In genomic region chr3:2927252-2927651, GRCh38 we compare ENCODE assay signal across 28 cellular contexts.
"Had no signal": no experiment of that assay in that cellular context is flagged by ENCODE, and none has a peak within 500 bp of the region (broad histone marks: within the 10 kb centered on the region; RNA-seq: fewer than 3 reads in every experiment).

No MANE protein-coding gene starts in this region.

- H3K9me3 Mint-ChIP-seq: activated B cell treated with CpG ODN at 0.5 μM for 24 hours; activated T-cell treated with anti-CD3 and anti-CD28 coated beads, Interleukin-2, amount 50 U/mL, for 72 hours; central memory CD8-positive, alpha-beta T cell; natural killer cell treated with Interleukin-12 subunit alpha and Interleukin-12 subunit beta and Interleukin-15 and Interleukin-18, amount 100 ng/mL, for 72 hours; stimulated activated memory B cell treated with anti-CD40 and anti-IgM and Interleukin-4, amounts not matched to agents 10 μg/mL and 1 μg/mL and 100 μg/mL, for 72 hours; stimulated activated naive CD8-positive, alpha-beta T cell treated with anti-CD3 and anti-CD28 coated beads, Interleukin-15, amount 100 ng/mL, for 72 hours; type B pancreatic cell had no signal

- ATAC-seq: activated CD8-positive, alpha-beta memory T cell treated with anti-CD3 and anti-CD28 coated beads, Interleukin-2, amount 10 ng/mL, durations not matched to agents 7 days and 5 days; activated CD8-positive, alpha-beta T cell treated with anti-CD3 and anti-CD28 coated beads, Interleukin-2, amount 10 ng/mL, durations not matched to agents 7 days and 5 days; activated T-cell treated with anti-CD3 and anti-CD28 coated beads, Interleukin-2, amount 50 U/mL, for 72 hours; left lung; lower lobe of right lung; mucosa of descending colon; natural killer cell treated with Interleukin-12 subunit alpha and Interleukin-12 subunit beta and Interleukin-15 and Interleukin-18, amount 100 ng/mL, for 72 hours; stimulated activated memory B cell treated with anti-CD40 and anti-IgM and Interleukin-4, amounts not matched to agents 10 μg/mL and 1 μg/mL and 100 μg/mL, for 72 hours; stimulated activated naive CD8-positive, alpha-beta T cell treated with anti-CD3 and anti-CD28 coated beads, Interleukin-15, amount 100 ng/mL, for 72 hours had no signal

- DNase-seq: activated B cell treated with CpG ODN at 0.5 μM for 24 hours; activated CD8-positive, alpha-beta memory T cell treated with anti-CD3 and anti-CD28 coated beads, Interleukin-2, amount 10 ng/mL, durations not matched to agents 7 days and 5 days; activated CD8-positive, alpha-beta T cell treated with anti-CD3 and anti-CD28 coated beads, Interleukin-2, amount 10 ng/mL, durations not matched to agents 7 days and 5 days; activated naive CD4-positive, alpha-beta T cell; activated T-cell treated with anti-CD3 and anti-CD28 coated beads, Interleukin-2, amount 50 U/mL, for 72 hours; anterior cingulate cortex; dermis blood vessel endothelial cell; effector CD4-positive, alpha-beta T cell; foreskin melanocyte; left lung; lower lobe of right lung; mesenchymal stem cell; mucosa of descending colon; stimulated activated CD4-positive, alpha-beta T cell treated with anti-CD3 and anti-CD28 coated beads, Interleukin-1b, Interleukin-23, amount 100 ng/mL, for 48 hours; stimulated activated CD4-positive, alpha-beta T cell treated with anti-CD3 and anti-CD28 coated beads, Interleukin-4, amount 100 ng/mL, for 4 hours; stimulated activated CD8-positive, alpha-beta memory T cell treated with anti-CD3 and anti-CD28 coated beads, Interleukin-4, amount 100 ng/mL, for 48 hours; stimulated activated naive CD8-positive, alpha-beta T cell treated with anti-CD3 and anti-CD28 coated beads, Interleukin-15, amount 100 ng/mL, for 72 hours; substantia nigra; uterus had no signal

- H3K27me3 Mint-ChIP-seq: stimulated activated memory B cell treated with anti-CD40 and anti-IgM and Interleukin-4, amounts not matched to agents 10 μg/mL and 1 μg/mL and 100 μg/mL, for 72 hours; stimulated activated naive CD8-positive, alpha-beta T cell treated with anti-CD3 and anti-CD28 coated beads, Interleukin-15, amount 100 ng/mL, for 72 hours; type B pancreatic cell had no signal

- H3K36me3 ChIP-seq: esophagus muscularis mucosa, left lung, lower lobe of right lung, right atrium auricular region, uterus had no signal

- H3K27me3 ChIP-seq: esophagus muscularis mucosa, left lung, right atrium auricular region, uterus had no signal

- H3K9me3 ChIP-seq: esophagus muscularis mucosa, lower lobe of right lung, mucosa of descending colon, right atrium auricular region, uterus had no signal

- H3K4me3 Mint-ChIP-seq: activated B cell treated with CpG ODN at 0.5 μM for 24 hours; activated CD8-positive, alpha-beta memory T cell treated with anti-CD3 and anti-CD28 coated beads, Interleukin-2, amount 10 ng/mL, durations not matched to agents 7 days and 5 days; activated CD8-positive, alpha-beta T cell treated with anti-CD3 and anti-CD28 coated beads, Interleukin-2, amount 10 ng/mL, durations not matched to agents 7 days and 5 days; activated naive CD8-positive, alpha-beta T cell; activated T-cell treated with anti-CD3 and anti-CD28 coated beads, Interleukin-2, amount 50 U/mL, for 72 hours; central memory CD8-positive, alpha-beta T cell; natural killer cell treated with Interleukin-12 subunit alpha and Interleukin-12 subunit beta and Interleukin-15 and Interleukin-18, amount 100 ng/mL, for 72 hours; stimulated activated memory B cell treated with anti-CD40 and anti-IgM and Interleukin-4, amounts not matched to agents 10 μg/mL and 1 μg/mL and 100 μg/mL, for 72 hours; stimulated activated naive CD8-positive, alpha-beta T cell treated with anti-CD3 and anti-CD28 coated beads, Interleukin-15, amount 100 ng/mL, for 72 hours; type B pancreatic cell had no signal

- H3K4me1 ChIP-seq: esophagus muscularis mucosa, left lung, lower lobe of right lung, right atrium auricular region, uterus had no signal

- H3K27ac ChIP-seq: esophagus muscularis mucosa, left lung, lower lobe of right lung, right atrium auricular region, uterus had no signal

- FAIRE-seq: bronchial epithelial cell had no signal

- H3K4me1 Mint-ChIP-seq: activated CD8-positive, alpha-beta memory T cell treated with anti-CD3 and anti-CD28 coated beads, Interleukin-2, amount 10 ng/mL, durations not matched to agents 7 days and 5 days; central memory CD8-positive, alpha-beta T cell; stimulated activated memory B cell treated with anti-CD40 and anti-IgM and Interleukin-4, amounts not matched to agents 10 μg/mL and 1 μg/mL and 100 μg/mL, for 72 hours; stimulated activated naive CD8-positive, alpha-beta T cell treated with anti-CD3 and anti-CD28 coated beads, Interleukin-15, amount 100 ng/mL, for 72 hours had no signal

- H3K27ac Mint-ChIP-seq: activated B cell treated with CpG ODN at 0.5 μM for 24 hours; activated CD8-positive, alpha-beta memory T cell treated with anti-CD3 and anti-CD28 coated beads, Interleukin-2, amount 10 ng/mL, durations not matched to agents 7 days and 5 days; activated CD8-positive, alpha-beta T cell treated with anti-CD3 and anti-CD28 coated beads, Interleukin-2, amount 10 ng/mL, durations not matched to agents 7 days and 5 days; activated naive CD8-positive, alpha-beta T cell; activated T-cell treated with anti-CD3 and anti-CD28 coated beads, Interleukin-2, amount 50 U/mL, for 72 hours; natural killer cell treated with Interleukin-12 subunit alpha and Interleukin-12 subunit beta and Interleukin-15 and Interleukin-18, amount 100 ng/mL, for 72 hours; stimulated activated memory B cell treated with anti-CD40 and anti-IgM and Interleukin-4, amounts not matched to agents 10 μg/mL and 1 μg/mL and 100 μg/mL, for 72 hours; stimulated activated naive CD8-positive, alpha-beta T cell treated with anti-CD3 and anti-CD28 coated beads, Interleukin-15, amount 100 ng/mL, for 72 hours; type B pancreatic cell had no signal

- H3K4me3 ChIP-seq: esophagus muscularis mucosa, left lung, lower lobe of right lung, mucosa of descending colon, right atrium auricular region, smooth muscle cell, uterus had no signal

- H3K36me3 Mint-ChIP-seq: activated CD8-positive, alpha-beta memory T cell treated with anti-CD3 and anti-CD28 coated beads, Interleukin-2, amount 10 ng/mL, durations not matched to agents 7 days and 5 days; activated naive CD8-positive, alpha-beta T cell; natural killer cell treated with Interleukin-12 subunit alpha and Interleukin-12 subunit beta and Interleukin-15 and Interleukin-18, amount 100 ng/mL, for 72 hours; stimulated activated memory B cell treated with anti-CD40 and anti-IgM and Interleukin-4, amounts not matched to agents 10 μg/mL and 1 μg/mL and 100 μg/mL, for 72 hours; type B pancreatic cell had no signal
